1 cellular context compared by ENCODE assay signal in the genomic region with DNA sequence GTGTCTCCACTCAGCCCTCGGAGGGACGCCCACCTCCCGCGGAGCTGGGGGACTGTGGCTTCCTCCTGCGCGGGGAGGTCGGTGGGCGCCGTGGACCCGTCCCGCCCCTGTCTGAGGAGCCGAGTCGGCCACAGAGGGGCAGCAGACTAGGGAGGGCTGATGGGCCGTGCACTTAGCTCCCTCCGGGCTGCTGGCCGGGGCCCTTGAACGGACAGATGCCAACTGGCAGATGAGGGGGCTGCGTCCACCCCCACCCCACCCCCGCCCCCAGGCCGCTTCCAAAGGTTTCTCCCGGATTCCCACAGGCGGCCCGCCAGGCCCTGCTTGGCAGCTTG.
TF ChIP-seq lines count a peak whose summit lies in the region.

No MANE protein-coding gene starts in this region.

TF ChIP-seq in K562, 482 proteins besides CTCF, POLR2A, EP300 and RAD21:
- TF ChIP-seq, protein P1, sequence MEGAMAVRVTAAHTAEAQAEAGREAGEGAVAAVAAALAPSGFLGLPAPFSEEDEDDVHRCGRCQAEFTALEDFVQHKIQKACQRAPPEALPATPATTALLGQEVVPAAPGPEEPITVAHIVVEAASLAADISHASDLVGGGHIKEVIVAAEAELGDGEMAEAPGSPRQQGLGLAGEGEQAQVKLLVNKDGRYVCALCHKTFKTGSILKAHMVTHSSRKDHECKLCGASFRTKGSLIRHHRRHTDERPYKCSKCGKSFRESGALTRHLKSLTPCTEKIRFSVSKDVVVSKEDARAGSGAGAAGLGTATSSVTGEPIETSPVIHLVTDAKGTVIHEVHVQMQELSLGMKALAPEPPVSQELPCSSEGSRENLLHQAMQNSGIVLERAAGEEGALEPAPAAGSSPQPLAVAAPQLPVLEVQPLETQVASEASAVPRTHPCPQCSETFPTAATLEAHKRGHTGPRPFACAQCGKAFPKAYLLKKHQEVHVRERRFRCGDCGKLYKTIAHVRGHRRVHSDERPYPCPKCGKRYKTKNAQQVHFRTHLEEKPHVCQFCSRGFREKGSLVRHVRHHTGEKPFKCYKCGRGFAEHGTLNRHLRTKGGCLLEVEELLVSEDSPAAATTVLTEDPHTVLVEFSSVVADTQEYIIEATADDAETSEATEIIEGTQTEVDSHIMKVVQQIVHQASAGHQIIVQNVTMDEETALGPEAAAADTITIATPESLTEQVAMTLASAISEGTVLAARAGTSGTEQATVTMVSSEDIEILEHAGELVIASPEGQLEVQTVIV (CRISPR knock-in tag; IDR thresholded peaks at IDR 0.05; ENCODE audit: borderline replicate concordance): no peak
- TF ChIP-seq, protein P2, sequence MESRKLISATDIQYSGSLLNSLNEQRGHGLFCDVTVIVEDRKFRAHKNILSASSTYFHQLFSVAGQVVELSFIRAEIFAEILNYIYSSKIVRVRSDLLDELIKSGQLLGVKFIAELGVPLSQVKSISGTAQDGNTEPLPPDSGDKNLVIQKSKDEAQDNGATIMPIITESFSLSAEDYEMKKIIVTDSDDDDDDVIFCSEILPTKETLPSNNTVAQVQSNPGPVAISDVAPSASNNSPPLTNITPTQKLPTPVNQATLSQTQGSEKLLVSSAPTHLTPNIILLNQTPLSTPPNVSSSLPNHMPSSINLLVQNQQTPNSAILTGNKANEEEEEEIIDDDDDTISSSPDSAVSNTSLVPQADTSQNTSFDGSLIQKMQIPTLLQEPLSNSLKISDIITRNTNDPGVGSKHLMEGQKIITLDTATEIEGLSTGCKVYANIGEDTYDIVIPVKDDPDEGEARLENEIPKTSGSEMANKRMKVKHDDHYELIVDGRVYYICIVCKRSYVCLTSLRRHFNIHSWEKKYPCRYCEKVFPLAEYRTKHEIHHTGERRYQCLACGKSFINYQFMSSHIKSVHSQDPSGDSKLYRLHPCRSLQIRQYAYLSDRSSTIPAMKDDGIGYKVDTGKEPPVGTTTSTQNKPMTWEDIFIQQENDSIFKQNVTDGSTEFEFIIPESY (CRISPR knock-in tag; IDR thresholded peaks at IDR 0.05): 0 out of 2 replicates have a peak, but pooled peaks have one; percentile 18
